In genomic region chr17:20797292-20797691, GRCh38 we compare ENCODE assay signal across 12 cellular contexts.
"Had no signal": no experiment of that assay in that cellular context is flagged by ENCODE, and none has a peak within 500 bp of the region (broad histone marks: within the 10 kb centered on the region; RNA-seq: fewer than 3 reads in every experiment).

No MANE protein-coding gene starts in this region.

- H3K9me3 Mint-ChIP-seq: mesothelial cell of epicardium had no signal

- H3K27ac Mint-ChIP-seq: mesothelial cell of epicardium, neural progenitor cell, T-helper 17 cell had no signal

- H3K9me3 ChIP-seq: ascending aorta, breast epithelium, lower lobe of right lung, ovary, thyroid gland had no signal

- H3K4me1 Mint-ChIP-seq: neural progenitor cell had no signal

- H3K36me3 Mint-ChIP-seq: mesothelial cell of epicardium, neural progenitor cell had no signal

- H3K27ac ChIP-seq: ascending aorta, breast epithelium, lower lobe of right lung, neural progenitor cell, ovary, thyroid gland had no signal

- H3K36me3 ChIP-seq: ascending aorta, breast epithelium, lower lobe of right lung, neural progenitor cell, ovary, thyroid gland had no signal

- H3K27me3 ChIP-seq: ascending aorta, neural progenitor cell, ovary, thyroid gland had no signal

- H3K4me3 ChIP-seq: ascending aorta, breast epithelium, lower lobe of right lung, neural progenitor cell, ovary, thyroid gland had no signal

- H3K4me1 ChIP-seq: ascending aorta, breast epithelium, lower lobe of right lung, neural progenitor cell, thyroid gland had no signal

- DNase-seq: activated CD4-positive, alpha-beta T cell treated with anti-CD3 and anti-CD28 coated beads, Interleukin-2, amount 50 U/mL, for 1 hour; dermis blood vessel endothelial cell; head of caudate nucleus; lower lobe of right lung; ovary; T-helper 17 cell; thyroid gland had no signal

- H3K4me3 Mint-ChIP-seq: mesothelial cell of epicardium, neural progenitor cell, T-helper 17 cell had no signal

- ATAC-seq: lower lobe of right lung, sciatic nerve, T-helper 17 cell had no signal

- H2AFZ ChIP-seq: neural progenitor cell had no signal

- H3K4me2 ChIP-seq: neural progenitor cell had no signal
